36 cellular contexts compared by ENCODE assay signal in the genomic region with DNA sequence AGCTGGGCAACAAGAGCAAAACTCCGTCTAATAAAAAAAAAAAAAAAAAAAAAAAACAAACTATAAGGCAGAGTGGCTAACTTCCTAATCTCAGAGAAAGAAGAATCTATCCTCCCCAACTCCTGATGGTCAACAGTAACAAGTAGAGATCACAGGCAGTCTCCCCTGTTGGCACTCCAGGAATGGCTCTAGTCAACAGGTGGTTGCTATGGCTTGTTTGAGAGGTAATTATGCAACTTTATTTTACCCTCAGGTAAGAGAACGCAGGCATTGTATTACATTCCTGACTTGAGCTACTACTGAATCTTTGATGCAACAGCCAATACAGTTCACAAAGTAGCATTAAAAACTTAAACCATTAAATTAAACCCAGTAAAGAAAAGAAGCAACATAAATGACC.
"Had no signal": no experiment of that assay in that cellular context is flagged by ENCODE, and none has a peak within 500 bp of the region (broad histone marks: within the 10 kb centered on the region; RNA-seq: fewer than 3 reads in every experiment).

No MANE protein-coding gene starts in this region.

- H3K4me1 Mint-ChIP-seq: activated B cell treated with CpG ODN at 0.5 μM for 24 hours; activated CD4-positive, alpha-beta memory T cell treated with anti-CD3 and anti-CD28 coated beads, Interleukin-2, amount 10 ng/mL, durations not matched to agents 7 days and 5 days; activated CD8-positive, alpha-beta memory T cell treated with anti-CD3 and anti-CD28 coated beads, Interleukin-2, amount 10 ng/mL, durations not matched to agents 7 days and 5 days; activated naive CD8-positive, alpha-beta T cell treated with anti-CD3 and anti-CD28 coated beads for 36 hours; T-cell had no signal

- DNase-seq: activated B cell treated with CpG ODN at 0.5 μM for 24 hours; activated CD4-positive, alpha-beta memory T cell treated with anti-CD3 and anti-CD28 coated beads, Interleukin-2, amount 10 ng/mL, durations not matched to agents 7 days and 5 days; activated CD4-positive, alpha-beta T cell treated with anti-CD3 and anti-CD28 coated beads for 48 hours; activated CD4-positive, CD25-positive, alpha-beta regulatory T cell treated with anti-CD3 and anti-CD28 coated beads, Interleukin-2, amount 50 U/mL, for 72 hours; activated CD8-positive, alpha-beta memory T cell treated with anti-CD3 and anti-CD28 coated beads for 24 hours; activated CD8-positive, alpha-beta memory T cell treated with anti-CD3 and anti-CD28 coated beads, Interleukin-2, amount 10 ng/mL, durations not matched to agents 7 days and 5 days; activated CD8-positive, alpha-beta memory T cell treated with anti-CD3 and anti-CD28 coated beads, Interleukin-2, amount 50 U/mL, for 48 hours; activated effector memory CD4-positive, alpha-beta T cell treated with anti-CD3 and anti-CD28 coated beads, Interleukin-2, amount 50 U/mL, for 16 hours; activated naive CD4-positive, alpha-beta T cell; activated naive CD4-positive, alpha-beta T cell treated with anti-CD3 and anti-CD28 coated beads, Interleukin-2, amount 50 U/mL, for 16 hours; activated naive CD8-positive, alpha-beta T cell treated with anti-CD3 and anti-CD28 coated beads for 36 hours; activated T-cell treated with anti-CD3 and anti-CD28 coated beads, Interleukin-2, amount 50 U/mL, for 48 hours; amygdala; body of pancreas; caudate nucleus; cerebellar nuclear complex; Kasumi-1; KG1; MM.1S; MV-4-11; NCI-H1092; NCI-H187 treated with DMSO at 0.1 percent for 48 hours; NCI-H2081; NCI-H345; NCI-H524 treated with DMSO at 0.1 percent for 48 hours; NCI-H748 treated with DMSO at 0.1 percent for 48 hours; NK-92 treated with Interleukin-12 subunit alpha and Interleukin-12 subunit beta, amount 100 ng/mL, for 24 hours; PC-3; Peyer's patch; RPMI8226; SIG-M5; T-cell; T-helper 17 cell had no signal

- H3K27ac ChIP-seq: body of pancreas, breast epithelium, Peyer's patch, VCaP had no signal

- H3K4me3 ChIP-seq: body of pancreas, breast epithelium, Peyer's patch had no signal

- H3K36me3 ChIP-seq: breast epithelium, Peyer's patch had no signal

- H3K27ac Mint-ChIP-seq: activated B cell treated with CpG ODN at 0.5 μM for 24 hours; activated CD4-positive, alpha-beta memory T cell treated with anti-CD3 and anti-CD28 coated beads, Interleukin-2, amount 10 ng/mL, durations not matched to agents 7 days and 5 days; activated CD8-positive, alpha-beta memory T cell treated with anti-CD3 and anti-CD28 coated beads, Interleukin-2, amount 10 ng/mL, durations not matched to agents 7 days and 5 days; activated naive CD8-positive, alpha-beta T cell treated with anti-CD3 and anti-CD28 coated beads for 36 hours; T-cell; T-helper 17 cell had no signal

- H3K9me3 Mint-ChIP-seq: activated B cell treated with CpG ODN at 0.5 μM for 24 hours; activated CD4-positive, alpha-beta memory T cell treated with anti-CD3 and anti-CD28 coated beads, Interleukin-2, amount 10 ng/mL, durations not matched to agents 7 days and 5 days; activated naive CD8-positive, alpha-beta T cell treated with anti-CD3 and anti-CD28 coated beads for 36 hours; T-cell had no signal

- H3K9me3 ChIP-seq: body of pancreas, breast epithelium, Peyer's patch had no signal

- H3K36me3 Mint-ChIP-seq: activated CD8-positive, alpha-beta memory T cell treated with anti-CD3 and anti-CD28 coated beads, Interleukin-2, amount 10 ng/mL, durations not matched to agents 7 days and 5 days; activated naive CD8-positive, alpha-beta T cell treated with anti-CD3 and anti-CD28 coated beads for 36 hours; T-cell had no signal

- H3K4me3 Mint-ChIP-seq: activated B cell treated with CpG ODN at 0.5 μM for 24 hours; activated CD4-positive, alpha-beta memory T cell treated with anti-CD3 and anti-CD28 coated beads, Interleukin-2, amount 10 ng/mL, durations not matched to agents 7 days and 5 days; activated CD8-positive, alpha-beta memory T cell treated with anti-CD3 and anti-CD28 coated beads, Interleukin-2, amount 10 ng/mL, durations not matched to agents 7 days and 5 days; activated naive CD8-positive, alpha-beta T cell treated with anti-CD3 and anti-CD28 coated beads for 36 hours; T-cell; T-helper 17 cell had no signal

- FAIRE-seq: astrocyte had no signal

- H3K27me3 ChIP-seq: body of pancreas, breast epithelium, Peyer's patch had no signal

- H3K4me1 ChIP-seq: breast epithelium, Peyer's patch had no signal
